ENCODE assay signal across 2 cellular contexts in genomic region chr11:66885469-66886316, GRCh38.
TF ChIP-seq lines count a peak whose summit lies in the region.

No MANE protein-coding gene starts in this region.

TF ChIP-seq in SK-N-SH, 30 proteins besides CTCF, POLR2A, EP300 and RAD21 (continued from another document):
- TF ChIP-seq, protein P1, sequence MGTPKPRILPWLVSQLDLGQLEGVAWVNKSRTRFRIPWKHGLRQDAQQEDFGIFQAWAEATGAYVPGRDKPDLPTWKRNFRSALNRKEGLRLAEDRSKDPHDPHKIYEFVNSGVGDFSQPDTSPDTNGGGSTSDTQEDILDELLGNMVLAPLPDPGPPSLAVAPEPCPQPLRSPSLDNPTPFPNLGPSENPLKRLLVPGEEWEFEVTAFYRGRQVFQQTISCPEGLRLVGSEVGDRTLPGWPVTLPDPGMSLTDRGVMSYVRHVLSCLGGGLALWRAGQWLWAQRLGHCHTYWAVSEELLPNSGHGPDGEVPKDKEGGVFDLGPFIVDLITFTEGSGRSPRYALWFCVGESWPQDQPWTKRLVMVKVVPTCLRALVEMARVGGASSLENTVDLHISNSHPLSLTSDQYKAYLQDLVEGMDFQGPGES (IDR thresholded peaks at IDR 0.05; ENCODE audit: low read depth, low read length), result no peak

TF ChIP-seq in SK-N-SH treated with all-trans-retinoic acid at 6 μM for 48 hours, 23 proteins besides CTCF, POLR2A, EP300 and RAD21 (continued from another document):
- TF ChIP-seq CREB5 (CRISPR knock-in tag; IDR thresholded peaks at IDR 0.05; ENCODE audit: low read depth), result no peak
- TF ChIP-seq CSDC2 (CRISPR knock-in tag; IDR thresholded peaks at IDR 0.05), result no peak
- no peak for TF ChIP-seq OSR1 (CRISPR knock-in tag; IDR thresholded peaks at IDR 0.05)
